In genomic region chr12:25058012-25058411, GRCh38 we compare ENCODE assay signal across 18 cellular contexts.
DNase-seq lines count a peak whose midpoint lies in the region; ATAC-seq and TF ChIP-seq lines count a peak whose summit lies in the region.
"Had no signal": no experiment of that assay in that cellular context is flagged by ENCODE, and none has a peak within 500 bp of the region (broad histone marks: within the 10 kb centered on the region; RNA-seq: fewer than 3 reads in every experiment).

No MANE protein-coding gene starts in this region.

- H3K36me3 Mint-ChIP-seq in activated naive CD4-positive, alpha-beta T cell treated with anti-CD3 and anti-CD28 coated beads, Interleukin-2, amount 50 U/mL, for 24 hours: peaks cover 8% of the 10 kb centered on the region
- H3K36me3 Mint-ChIP-seq in activated naive CD8-positive, alpha-beta T cell treated with anti-CD3 and anti-CD28 coated beads for 36 hours: peaks cover 13% of the 10 kb centered on the region
- H3K36me3 Mint-ChIP-seq in stimulated activated naive B cell treated with anti-CD40 and anti-IgM and Interleukin-4, amounts not matched to agents 10 μg/mL and 1 μg/mL and 100 μg/mL, for 72 hours: peaks cover 53 to 54% of the 10 kb centered on the region in 2 donors

- no peaks in the 10 kb centered on the region for H3K27me3 Mint-ChIP-seq in activated naive CD4-positive, alpha-beta T cell treated with anti-CD3 and anti-CD28 coated beads, Interleukin-2, amount 50 U/mL, for 24 hours
- no peaks in the 10 kb centered on the region for H3K27me3 Mint-ChIP-seq in activated naive CD8-positive, alpha-beta T cell treated with anti-CD3 and anti-CD28 coated beads for 36 hours
- no peaks in the 10 kb centered on the region for H3K27me3 Mint-ChIP-seq in stimulated activated naive B cell treated with anti-CD40 and anti-IgM and Interleukin-4, amounts not matched to agents 10 μg/mL and 1 μg/mL and 100 μg/mL, for 72 hours
- H3K27me3 Mint-ChIP-seq: activated CD4-positive, alpha-beta memory T cell treated with anti-CD3 and anti-CD28 coated beads, Interleukin-2, amount 10 ng/mL, durations not matched to agents 7 days and 5 days had no signal

- peak overlapping the region; percentile 78 for H3K9ac ChIP-seq in Loucy (ENCODE audit: low read depth, low read length, poor library complexity, severe bottlenecking)

- ATAC-seq in stimulated activated naive B cell treated with anti-CD40 and anti-IgM and Interleukin-4, amounts not matched to agents 10 μg/mL and 1 μg/mL and 100 μg/mL, for 72 hours (replicated peaks): no peak
- ATAC-seq in HG02973 (IDR thresholded peaks at IDR 0.05; ENCODE audit: unreplicated experiment): no peak
- ATAC-seq: heart right ventricle had no signal

- no peak for TF ChIP-seq CTCF in Loucy (conservative IDR thresholded peaks at IDR 0.05; ENCODE audit: low read length)

- H4K20me1 ChIP-seq in Loucy (ENCODE audit: insufficient read depth, low read length, poor library complexity, severe bottlenecking): peaks cover 37% of the 10 kb centered on the region

- H3K27ac Mint-ChIP-seq in activated naive CD4-positive, alpha-beta T cell treated with anti-CD3 and anti-CD28 coated beads, Interleukin-2, amount 50 U/mL, for 24 hours: peak overlapping the region; percentile 55
- H3K27ac Mint-ChIP-seq in activated naive CD8-positive, alpha-beta T cell treated with anti-CD3 and anti-CD28 coated beads for 36 hours: peak overlapping the region; percentile 2
- H3K27ac Mint-ChIP-seq in stimulated activated naive B cell treated with anti-CD40 and anti-IgM and Interleukin-4, amounts not matched to agents 10 μg/mL and 1 μg/mL and 100 μg/mL, for 72 hours: peak overlapping the region; percentile 75
- H3K27ac Mint-ChIP-seq: activated CD4-positive, alpha-beta memory T cell treated with anti-CD3 and anti-CD28 coated beads, Interleukin-2, amount 10 ng/mL, durations not matched to agents 7 days and 5 days had no signal

- no peaks in the 10 kb centered on the region for H3K9me3 ChIP-seq in Loucy (ENCODE audit: insufficient read depth, low read depth, low read length)
- H3K9me3 ChIP-seq: adrenal gland, breast epithelium, heart right ventricle, tibial artery had no signal

- no peak overlapping the region for H2AFZ ChIP-seq in Loucy (ENCODE audit: low read length)

- DNase-seq in activated naive CD4-positive, alpha-beta T cell (lab: John Stamatoyannopoulos, UW): no peak
- DNase-seq in activated naive CD8-positive, alpha-beta T cell treated with anti-CD3 and anti-CD28 coated beads for 36 hours: no peak
- no peak for DNase-seq in stimulated activated naive B cell treated with anti-CD40 and anti-IgM and Interleukin-4, amounts not matched to agents 10 μg/mL and 1 μg/mL and 100 μg/mL, for 72 hours
- DNase-seq in NCI-H146 treated with DMSO at 0.1 percent for 48 hours (lab: John Stamatoyannopoulos, UW; ENCODE audit: unreplicated experiment) (no peak), NCI-H748 treated with DMSO at 0.1 percent for 48 hours (lab: John Stamatoyannopoulos, UW) (no peak)
- DNase-seq: ACHN; activated CD4-positive, alpha-beta memory T cell treated with anti-CD3 and anti-CD28 coated beads, Interleukin-2, amount 10 ng/mL, durations not matched to agents 7 days and 5 days; adrenal gland; dermis blood vessel endothelial cell; DMS79; GOT3; heart right ventricle; tibial artery had no signal

- peaks cover 8% of the 10 kb centered on the region; the same call in 1 of the 2 replicates for H3K36me3 ChIP-seq in Loucy (ENCODE audit: insufficient read depth, low read length)
- H3K36me3 ChIP-seq: adrenal gland, breast epithelium, tibial artery had no signal

- H3K9me2 ChIP-seq in Loucy (replicated peaks; ENCODE audit: low read depth, low read length): no peaks in the 10 kb centered on the region

- H3K4me1 ChIP-seq in Loucy (ENCODE audit: insufficient read depth, low read length, poor library complexity, severe bottlenecking): peaks cover 55% of the 10 kb centered on the region
- H3K4me1 ChIP-seq: adrenal gland, breast epithelium, tibial artery had no signal

- no peaks in the 10 kb centered on the region for H3K27me3 ChIP-seq in Loucy (ENCODE audit: insufficient read depth, low read length, poor library complexity, severe bottlenecking)
- H3K27me3 ChIP-seq: adrenal gland, breast epithelium, heart right ventricle, tibial artery had no signal

- H3K4me3 ChIP-seq in Loucy (ENCODE audit: low read length, poor library complexity, severe bottlenecking): peak overlapping the region; percentile 76
- H3K4me3 ChIP-seq: adrenal gland, breast epithelium, heart right ventricle, tibial artery had no signal

- peak overlapping the region; percentile 83 for H3K4me2 ChIP-seq in Loucy (ENCODE audit: low read depth, low read length, poor library complexity, severe bottlenecking)

- no peaks in the 10 kb centered on the region for H3F3A ChIP-seq in Loucy (ENCODE audit: low read depth)

- peaks cover 66% of the 10 kb centered on the region for H3K4me1 Mint-ChIP-seq in activated naive CD4-positive, alpha-beta T cell treated with anti-CD3 and anti-CD28 coated beads, Interleukin-2, amount 50 U/mL, for 24 hours
- H3K4me1 Mint-ChIP-seq in activated naive CD8-positive, alpha-beta T cell treated with anti-CD3 and anti-CD28 coated beads for 36 hours: peaks cover 60% of the 10 kb centered on the region
- peaks cover 33 to 66% of the 10 kb centered on the region in 2 donors for H3K4me1 Mint-ChIP-seq in stimulated activated naive B cell treated with anti-CD40 and anti-IgM and Interleukin-4, amounts not matched to agents 10 μg/mL and 1 μg/mL and 100 μg/mL, for 72 hours

- peaks cover 100% of the 10 kb centered on the region for H3K79me2 ChIP-seq in Loucy (ENCODE audit: insufficient read depth, low read length)

- H3K4me3 Mint-ChIP-seq in activated naive CD4-positive, alpha-beta T cell treated with anti-CD3 and anti-CD28 coated beads, Interleukin-2, amount 50 U/mL, for 24 hours: peak overlapping the region; percentile 47
- no peak overlapping the region for H3K4me3 Mint-ChIP-seq in activated naive CD8-positive, alpha-beta T cell treated with anti-CD3 and anti-CD28 coated beads for 36 hours
- H3K4me3 Mint-ChIP-seq in stimulated activated naive B cell treated with anti-CD40 and anti-IgM and Interleukin-4, amounts not matched to agents 10 μg/mL and 1 μg/mL and 100 μg/mL, for 72 hours: peak overlapping the region; percentile 72 to 89
- H3K4me3 Mint-ChIP-seq: activated CD4-positive, alpha-beta memory T cell treated with anti-CD3 and anti-CD28 coated beads, Interleukin-2, amount 10 ng/mL, durations not matched to agents 7 days and 5 days; activated T-helper 1 cell treated with anti-CD3 and anti-CD28 coated beads, Interleukin-12 subunit alpha, Interleukin-12 subunit beta, Interleukin-2, Interleukin-4 antibody, amounts not matched to agents 30 ng/mL and 10 ng/mL and 1 ng/mL, durations not matched to agents 14 hours and 24 hours and 36 hours had no signal

- H3K9me3 Mint-ChIP-seq in activated naive CD4-positive, alpha-beta T cell treated with anti-CD3 and anti-CD28 coated beads, Interleukin-2, amount 50 U/mL, for 24 hours: no peaks in the 10 kb centered on the region
- H3K9me3 Mint-ChIP-seq in activated naive CD8-positive, alpha-beta T cell treated with anti-CD3 and anti-CD28 coated beads for 36 hours: no peaks in the 10 kb centered on the region
- H3K9me3 Mint-ChIP-seq in stimulated activated naive B cell treated with anti-CD40 and anti-IgM and Interleukin-4, amounts not matched to agents 10 μg/mL and 1 μg/mL and 100 μg/mL, for 72 hours: no peaks in the 10 kb centered on the region
- H3K9me3 Mint-ChIP-seq: activated CD4-positive, alpha-beta memory T cell treated with anti-CD3 and anti-CD28 coated beads, Interleukin-2, amount 10 ng/mL, durations not matched to agents 7 days and 5 days; activated T-helper 1 cell treated with anti-CD3 and anti-CD28 coated beads, Interleukin-12 subunit alpha, Interleukin-12 subunit beta, Interleukin-2, Interleukin-4 antibody, amounts not matched to agents 30 ng/mL and 10 ng/mL and 1 ng/mL, durations not matched to agents 14 hours and 24 hours and 36 hours had no signal

Comparison
In these comparisons a context has a peak if more than half of its experiments do, and no peak if none do; other contexts are left out.
1. H3K27ac Mint-ChIP-seq: peak in every context shown above with its lines; median percentile 75 in stimulated activated naive B cell treated with anti-CD40 and anti-IgM and Interleukin-4, amounts not matched to agents 10 μg/mL and 1 μg/mL and 100 μg/mL, for 72 hours; 55 in activated naive CD4-positive, alpha-beta T cell treated with anti-CD3 and anti-CD28 coated beads, Interleukin-2, amount 50 U/mL, for 24 hours; 2 in activated naive CD8-positive, alpha-beta T cell treated with anti-CD3 and anti-CD28 coated beads for 36 hours.